Comparison of ENCODE assay signal across 1 cellular context in the genomic region with DNA sequence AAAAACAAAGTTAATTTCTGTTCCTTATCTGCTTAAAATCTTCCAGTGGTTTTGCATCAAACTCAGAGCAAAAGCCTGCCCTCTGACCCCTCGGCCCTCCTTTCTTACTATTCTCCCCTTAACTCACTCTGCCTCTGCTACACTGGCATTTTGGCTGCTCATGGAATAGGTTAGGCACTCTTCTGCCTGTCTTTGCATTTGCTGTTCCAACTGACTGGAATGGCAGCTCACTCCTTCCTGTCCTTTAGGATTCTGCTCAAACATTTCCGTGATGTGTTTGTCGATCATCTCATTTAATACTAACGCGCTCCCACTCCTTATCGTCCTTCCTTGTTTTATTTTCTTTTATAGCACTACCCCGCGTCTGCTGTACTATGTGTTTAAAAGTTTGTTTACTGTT.
TF ChIP-seq lines count a peak whose summit lies in the region.

No MANE protein-coding gene starts in this region.

TF ChIP-seq in GM12878, 131 proteins besides CTCF, POLR2A, EP300 and RAD21:
- TF ChIP-seq, protein P1, sequence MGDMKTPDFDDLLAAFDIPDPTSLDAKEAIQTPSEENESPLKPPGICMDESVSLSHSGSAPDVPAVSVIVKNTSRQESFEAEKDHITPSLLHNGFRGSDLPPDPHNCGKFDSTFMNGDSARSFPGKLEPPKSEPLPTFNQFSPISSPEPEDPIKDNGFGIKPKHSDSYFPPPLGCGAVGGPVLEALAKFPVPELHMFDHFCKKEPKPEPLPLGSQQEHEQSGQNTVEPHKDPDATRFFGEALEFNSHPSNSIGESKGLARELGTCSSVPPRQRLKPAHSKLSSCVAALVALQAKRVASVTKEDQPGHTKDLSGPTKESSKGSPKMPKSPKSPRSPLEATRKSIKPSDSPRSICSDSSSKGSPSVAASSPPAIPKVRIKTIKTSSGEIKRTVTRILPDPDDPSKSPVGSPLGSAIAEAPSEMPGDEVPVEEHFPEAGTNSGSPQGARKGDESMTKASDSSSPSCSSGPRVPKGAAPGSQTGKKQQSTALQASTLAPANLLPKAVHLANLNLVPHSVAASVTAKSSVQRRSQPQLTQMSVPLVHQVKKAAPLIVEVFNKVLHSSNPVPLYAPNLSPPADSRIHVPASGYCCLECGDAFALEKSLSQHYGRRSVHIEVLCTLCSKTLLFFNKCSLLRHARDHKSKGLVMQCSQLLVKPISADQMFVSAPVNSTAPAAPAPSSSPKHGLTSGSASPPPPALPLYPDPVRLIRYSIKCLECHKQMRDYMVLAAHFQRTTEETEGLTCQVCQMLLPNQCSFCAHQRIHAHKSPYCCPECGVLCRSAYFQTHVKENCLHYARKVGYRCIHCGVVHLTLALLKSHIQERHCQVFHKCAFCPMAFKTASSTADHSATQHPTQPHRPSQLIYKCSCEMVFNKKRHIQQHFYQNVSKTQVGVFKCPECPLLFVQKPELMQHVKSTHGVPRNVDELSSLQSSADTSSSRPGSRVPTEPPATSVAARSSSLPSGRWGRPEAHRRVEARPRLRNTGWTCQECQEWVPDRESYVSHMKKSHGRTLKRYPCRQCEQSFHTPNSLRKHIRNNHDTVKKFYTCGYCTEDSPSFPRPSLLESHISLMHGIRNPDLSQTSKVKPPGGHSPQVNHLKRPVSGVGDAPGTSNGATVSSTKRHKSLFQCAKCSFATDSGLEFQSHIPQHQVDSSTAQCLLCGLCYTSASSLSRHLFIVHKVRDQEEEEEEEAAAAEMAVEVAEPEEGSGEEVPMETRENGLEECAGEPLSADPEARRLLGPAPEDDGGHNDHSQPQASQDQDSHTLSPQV (IDR thresholded peaks at IDR 0.05) = no peak
- peak; percentile 56 for TF ChIP-seq NR2F1 (conservative IDR thresholded peaks at IDR 0.05)
